In the genomic region with DNA sequence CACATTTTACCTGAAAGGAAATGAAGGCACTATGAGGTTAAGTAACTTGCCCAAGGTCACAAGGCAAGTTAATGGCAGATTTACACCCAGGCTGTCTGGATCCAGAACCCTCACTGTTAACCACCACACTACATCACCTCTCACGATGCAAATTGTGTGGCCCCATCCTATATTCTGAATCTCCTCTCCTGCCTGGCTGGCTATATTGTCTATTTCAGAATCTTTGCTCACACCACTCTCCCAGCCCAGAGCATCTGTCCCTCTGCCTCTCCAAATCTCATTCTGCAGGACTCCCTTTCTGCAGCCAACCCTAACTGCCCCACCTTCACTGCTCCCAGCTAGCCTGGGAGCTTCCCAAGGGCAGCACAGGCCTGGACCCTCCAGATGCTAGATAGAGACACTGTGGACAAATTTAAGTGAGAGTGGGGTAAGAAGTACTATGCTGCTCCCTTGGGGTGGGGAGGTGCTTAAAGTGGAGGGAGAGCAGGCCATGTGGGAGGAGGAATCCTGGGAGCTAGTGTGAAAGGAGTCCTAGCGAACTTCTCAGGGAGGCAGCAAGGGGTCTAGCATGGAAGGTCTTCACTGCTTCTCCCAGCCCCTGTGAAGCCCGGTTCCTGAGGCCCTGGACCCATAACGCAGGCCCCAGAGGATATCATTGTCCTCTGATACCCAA, we compare ENCODE assay signal across 8 cellular contexts. TPM values are rescaled to one million over a fixed set of nuclear protein-coding genes. Genes with fewer than 3 reads are reported as not detected.
DNase-seq lines count a peak whose midpoint lies in the region; ATAC-seq and TF ChIP-seq lines count a peak whose summit lies in the region.

No MANE protein-coding gene starts in this region.

- H3K4me2 ChIP-seq in DOHH2 (ENCODE audit: low read length) (peak overlapping the region; percentile 80), Loucy (ENCODE audit: low read depth, low read length, poor library complexity, severe bottlenecking) (peak overlapping the region; percentile 93)

- H3K4me1 Mint-ChIP-seq in brain: peaks cover 36% of the 10 kb centered on the region

- ATAC-seq in GM18505 (IDR thresholded peaks at IDR 0.05; ENCODE audit: unreplicated experiment) (no peak), HG03354 (IDR thresholded peaks at IDR 0.05; ENCODE audit: poor library complexity, severe bottlenecking, unreplicated experiment) (no peak)

- H3K27me3 Mint-ChIP-seq in brain: peaks cover 37% of the 10 kb centered on the region

- peaks cover 0 to 3% (median 0%) of the 10 kb centered on the region in 5 experiments for H3K9me3 Mint-ChIP-seq in brain

- peak overlapping the region; percentile 90 for H3K4me3 ChIP-seq in DOHH2 (ENCODE audit: low read length)
- H3K4me3 ChIP-seq in Loucy (ENCODE audit: low read length, poor library complexity, severe bottlenecking): peak overlapping the region; percentile 91
- H3K4me3 ChIP-seq in tibial nerve: peak overlapping the region; percentile 76 to 100 (median 92)

- DNase-seq in left kidney (ENCODE audit: low read depth, low spot score) (peak; percentile 57), tibial nerve (ENCODE audit: low spot score in 2 of 2) (no peak), medulla oblongata (ENCODE audit: extremely low spot score) (no peak)

- no peak for TF ChIP-seq POLR2A in tibial nerve (IDR thresholded peaks at IDR 0.05)
- no peak for TF ChIP-seq POLR2A in GM18505 (IDR thresholded peaks at IDR 0.05; ENCODE audit: borderline replicate concordance, extremely low read depth, insufficient read depth, insufficient read length)

- peak overlapping the region; percentile 86 to 97 (median 94) for H3K4me3 Mint-ChIP-seq in brain

- H3K27ac ChIP-seq in DOHH2 (ENCODE audit: low read depth, low read length) (peak overlapping the region; percentile 52), tibial nerve (peak overlapping the region; percentile 60 to 92 (median 90))

- H3K27me3 ChIP-seq in DOHH2 (ENCODE audit: control insufficient read depth, low read length): peaks cover 15% of the 10 kb centered on the region
- H3K27me3 ChIP-seq in Loucy (ENCODE audit: insufficient read depth, low read length, poor library complexity, severe bottlenecking): no peaks in the 10 kb centered on the region
- H3K27me3 ChIP-seq in tibial nerve: peaks cover 0 to 25% of the 10 kb centered on the region in 2 donors

- H2AFZ ChIP-seq in Loucy (ENCODE audit: low read length): peak overlapping the region; percentile 76

- H3K36me3 ChIP-seq in DOHH2 (ENCODE audit: control insufficient read depth, low read length) (peaks cover 8% of the 10 kb centered on the region), Loucy (ENCODE audit: insufficient read depth, low read length) (no peaks in the 10 kb centered on the region), tibial nerve (no peaks in the 10 kb centered on the region)

- H3F3A ChIP-seq in DOHH2 (ENCODE audit: control insufficient read depth, insufficient read depth) (no peaks in the 10 kb centered on the region), Loucy (ENCODE audit: low read depth) (no peaks in the 10 kb centered on the region)

- no peaks in the 10 kb centered on the region for H4K20me1 ChIP-seq in DOHH2 (ENCODE audit: control insufficient read depth, insufficient read depth, low read depth, low read length)
- no peaks in the 10 kb centered on the region for H4K20me1 ChIP-seq in Loucy (ENCODE audit: insufficient read depth, low read length, poor library complexity, severe bottlenecking)

- H3K9me2 ChIP-seq in DOHH2 (replicated peaks; ENCODE audit: control insufficient read depth, low read length) (no peaks in the 10 kb centered on the region), Loucy (replicated peaks; ENCODE audit: low read depth, low read length) (no peaks in the 10 kb centered on the region)

- H3K79me2 ChIP-seq in DOHH2 (ENCODE audit: control insufficient read depth, low read length): peaks cover 16% of the 10 kb centered on the region
- H3K79me2 ChIP-seq in Loucy (ENCODE audit: insufficient read depth, low read length): peaks cover 18% of the 10 kb centered on the region

- WGBS in tibial nerve, 2 donors: 11 to 14% methylated on average over 4 of the region's 4 CpGs

- TF ChIP-seq CTCF in DOHH2 (IDR thresholded peaks at IDR 0.05; ENCODE audit: low read depth, low read length, poor library complexity, severe bottlenecking) (no peak), Loucy (conservative IDR thresholded peaks at IDR 0.05; ENCODE audit: low read length) (no peak), brain (conservative IDR thresholded peaks at IDR 0.05) (no peak), tibial nerve (IDR thresholded peaks at IDR 0.05) (no peak)

- no peak for TF ChIP-seq EP300 in tibial nerve (IDR thresholded peaks at IDR 0.05)

- H3K9me3 ChIP-seq in DOHH2 (ENCODE audit: control insufficient read depth, insufficient read depth, low read length) (no peaks in the 10 kb centered on the region), Loucy (ENCODE audit: insufficient read depth, low read depth, low read length) (no peaks in the 10 kb centered on the region), tibial nerve (no peaks in the 10 kb centered on the region)

- H3K27ac Mint-ChIP-seq in brain: peak overlapping the region; percentile 95 to 99 (median 97)

- H3K9ac ChIP-seq in Loucy (ENCODE audit: low read depth, low read length, poor library complexity, severe bottlenecking): peak overlapping the region; percentile 96

- H3K4me1 ChIP-seq in DOHH2 (ENCODE audit: control insufficient read depth, low read length): peaks cover 16% of the 10 kb centered on the region
- peaks cover 6% of the 10 kb centered on the region for H3K4me1 ChIP-seq in Loucy (ENCODE audit: insufficient read depth, low read length, poor library complexity, severe bottlenecking)
- peaks cover 0 to 51% (median 15%) of the 10 kb centered on the region in 4 donors for H3K4me1 ChIP-seq in tibial nerve

- H3K36me3 Mint-ChIP-seq in brain: peaks cover 3% of the 10 kb centered on the region

RNA-seq across cellular contexts. Expression of gene CUEDC2, which starts 0.8 kb away (rescaled TPM):
- polyA plus RNA-seq in brain (ENCODE audit: insufficient read depth, low read depth, low replicate concordance): 213 TPM
- 100 to 1,000 TPM in 3 of 4 donors, 10 to 100 TPM in 1; 86.4 to 195 (median 131) TPM for total RNA-seq in tibial nerve

RNA-seq across cellular contexts. Expression of gene FBXL15, which starts 11.0 kb away (rescaled TPM):
- 25.6 TPM for polyA plus RNA-seq in brain (ENCODE audit: insufficient read depth, low read depth, low replicate concordance)
- total RNA-seq in tibial nerve: 10 to 100 TPM; 25.8 to 51.1 (median 46.2) TPM

RNA-seq across cellular contexts. Expression of gene PSD, which starts 13.0 kb away (rescaled TPM):
- 104 TPM for polyA plus RNA-seq in brain (ENCODE audit: insufficient read depth, low read depth, low replicate concordance)
- total RNA-seq in tibial nerve: 1 to 10 TPM in 1 of 4 donors, under 1 TPM in 3; 0.30 to 1.1 (median 0.70) TPM

RNA-seq across cellular contexts. Expression of gene C10orf95, which starts 19.8 kb away (rescaled TPM):
- polyA plus RNA-seq in brain (ENCODE audit: insufficient read depth, low read depth, low replicate concordance): 0.53 TPM
- 1 to 10 TPM in 1 of 4 donors, not detected in 3; 1.4 TPM for total RNA-seq in tibial nerve

RNA-seq across cellular contexts. Expression of gene NFKB2, which starts 36.1 kb away (rescaled TPM):
- 6.8 TPM for polyA plus RNA-seq in brain (ENCODE audit: insufficient read depth, low read depth, low replicate concordance)
- total RNA-seq in tibial nerve: 10 to 100 TPM; 19.3 to 49.2 (median 31.8) TPM
